In the genomic region with DNA sequence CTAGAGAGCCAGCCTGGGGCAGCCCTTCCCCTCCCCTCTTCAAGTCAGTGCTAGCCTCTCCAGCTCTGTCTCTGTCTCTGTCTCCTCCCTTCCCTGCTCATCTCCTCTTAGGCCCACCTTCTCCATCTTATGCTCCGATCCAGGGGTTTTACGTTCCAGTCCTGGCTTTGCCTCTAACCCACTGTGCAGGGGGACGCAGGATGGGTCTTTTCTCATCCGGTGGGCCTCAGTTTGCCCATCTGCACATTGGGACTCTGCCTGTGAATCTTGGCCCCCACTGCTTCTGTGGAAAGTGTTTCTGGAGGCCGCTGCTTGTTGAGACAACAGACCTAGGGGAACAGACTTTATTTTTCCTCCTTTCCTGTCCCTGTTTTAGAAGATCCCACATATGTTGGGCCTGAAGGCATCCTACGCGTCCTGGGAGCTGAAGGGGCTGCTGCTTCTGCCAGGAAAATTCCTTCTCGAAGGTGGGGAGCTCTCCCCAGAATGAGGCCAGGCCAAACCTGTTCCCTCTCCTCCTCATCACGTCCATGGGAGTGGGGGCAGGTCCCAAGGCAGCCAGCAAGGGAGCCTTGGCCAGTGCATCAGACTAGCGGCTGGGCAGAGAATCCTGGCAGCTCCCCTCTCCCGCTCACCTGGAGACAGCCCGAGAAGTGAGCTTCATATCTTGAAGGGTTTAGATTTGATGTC, we compare ENCODE assay signal across 2 cellular contexts.
TF ChIP-seq lines count a peak whose summit lies in the region.

No MANE protein-coding gene starts in this region.

TF ChIP-seq in HCT116, 20 proteins besides CTCF, POLR2A, EP300 and RAD21:
- TF ChIP-seq, protein P1, sequence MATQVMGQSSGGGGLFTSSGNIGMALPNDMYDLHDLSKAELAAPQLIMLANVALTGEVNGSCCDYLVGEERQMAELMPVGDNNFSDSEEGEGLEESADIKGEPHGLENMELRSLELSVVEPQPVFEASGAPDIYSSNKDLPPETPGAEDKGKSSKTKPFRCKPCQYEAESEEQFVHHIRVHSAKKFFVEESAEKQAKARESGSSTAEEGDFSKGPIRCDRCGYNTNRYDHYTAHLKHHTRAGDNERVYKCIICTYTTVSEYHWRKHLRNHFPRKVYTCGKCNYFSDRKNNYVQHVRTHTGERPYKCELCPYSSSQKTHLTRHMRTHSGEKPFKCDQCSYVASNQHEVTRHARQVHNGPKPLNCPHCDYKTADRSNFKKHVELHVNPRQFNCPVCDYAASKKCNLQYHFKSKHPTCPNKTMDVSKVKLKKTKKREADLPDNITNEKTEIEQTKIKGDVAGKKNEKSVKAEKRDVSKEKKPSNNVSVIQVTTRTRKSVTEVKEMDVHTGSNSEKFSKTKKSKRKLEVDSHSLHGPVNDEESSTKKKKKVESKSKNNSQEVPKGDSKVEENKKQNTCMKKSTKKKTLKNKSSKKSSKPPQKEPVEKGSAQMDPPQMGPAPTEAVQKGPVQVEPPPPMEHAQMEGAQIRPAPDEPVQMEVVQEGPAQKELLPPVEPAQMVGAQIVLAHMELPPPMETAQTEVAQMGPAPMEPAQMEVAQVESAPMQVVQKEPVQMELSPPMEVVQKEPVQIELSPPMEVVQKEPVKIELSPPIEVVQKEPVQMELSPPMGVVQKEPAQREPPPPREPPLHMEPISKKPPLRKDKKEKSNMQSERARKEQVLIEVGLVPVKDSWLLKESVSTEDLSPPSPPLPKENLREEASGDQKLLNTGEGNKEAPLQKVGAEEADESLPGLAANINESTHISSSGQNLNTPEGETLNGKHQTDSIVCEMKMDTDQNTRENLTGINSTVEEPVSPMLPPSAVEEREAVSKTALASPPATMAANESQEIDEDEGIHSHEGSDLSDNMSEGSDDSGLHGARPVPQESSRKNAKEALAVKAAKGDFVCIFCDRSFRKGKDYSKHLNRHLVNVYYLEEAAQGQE (IDR thresholded peaks at IDR 0.05; ENCODE audit: low read depth), result no peak
- TF ChIP-seq ZNF274 (IDR thresholded peaks at IDR 0.05; ENCODE audit: low read depth, low read length), result no peak
- TF ChIP-seq, protein P2, sequence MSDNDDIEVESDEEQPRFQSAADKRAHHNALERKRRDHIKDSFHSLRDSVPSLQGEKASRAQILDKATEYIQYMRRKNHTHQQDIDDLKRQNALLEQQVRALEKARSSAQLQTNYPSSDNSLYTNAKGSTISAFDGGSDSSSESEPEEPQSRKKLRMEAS (IDR thresholded peaks at IDR 0.05), result no peak
- no peak for TF ChIP-seq TCF7L2 (IDR thresholded peaks at IDR 0.05; ENCODE audit: borderline replicate concordance, extremely low read depth, insufficient read depth, insufficient read length)
- no peak for TF ChIP-seq CBX3 (IDR thresholded peaks at IDR 0.05; ENCODE audit: low read depth)
- TF ChIP-seq EZH2phosphoT487 (IDR thresholded peaks at IDR 0.05; ENCODE audit: borderline replicate concordance), result no peak
- TF ChIP-seq YY1 (IDR thresholded peaks at IDR 0.05; ENCODE audit: extremely low read depth, insufficient replicate concordance, low read depth, low read length), result no peak
- TF ChIP-seq POLR2AphosphoS5 (IDR thresholded peaks at IDR 0.05; ENCODE audit: low read depth, low read length), result no peak
- no peak for TF ChIP-seq SRF (IDR thresholded peaks at IDR 0.05; ENCODE audit: low read depth)
- TF ChIP-seq JUND (IDR thresholded peaks at IDR 0.05), result no peak
- TF ChIP-seq SP1 (IDR thresholded peaks at IDR 0.05; ENCODE audit: low read depth), result no peak
- no peak for TF ChIP-seq EGR1 (IDR thresholded peaks at IDR 0.05; ENCODE audit: low read depth)
- TF ChIP-seq ELF1 (IDR thresholded peaks at IDR 0.05; ENCODE audit: borderline replicate concordance, low read depth), result no peak
- TF ChIP-seq, protein P3, sequence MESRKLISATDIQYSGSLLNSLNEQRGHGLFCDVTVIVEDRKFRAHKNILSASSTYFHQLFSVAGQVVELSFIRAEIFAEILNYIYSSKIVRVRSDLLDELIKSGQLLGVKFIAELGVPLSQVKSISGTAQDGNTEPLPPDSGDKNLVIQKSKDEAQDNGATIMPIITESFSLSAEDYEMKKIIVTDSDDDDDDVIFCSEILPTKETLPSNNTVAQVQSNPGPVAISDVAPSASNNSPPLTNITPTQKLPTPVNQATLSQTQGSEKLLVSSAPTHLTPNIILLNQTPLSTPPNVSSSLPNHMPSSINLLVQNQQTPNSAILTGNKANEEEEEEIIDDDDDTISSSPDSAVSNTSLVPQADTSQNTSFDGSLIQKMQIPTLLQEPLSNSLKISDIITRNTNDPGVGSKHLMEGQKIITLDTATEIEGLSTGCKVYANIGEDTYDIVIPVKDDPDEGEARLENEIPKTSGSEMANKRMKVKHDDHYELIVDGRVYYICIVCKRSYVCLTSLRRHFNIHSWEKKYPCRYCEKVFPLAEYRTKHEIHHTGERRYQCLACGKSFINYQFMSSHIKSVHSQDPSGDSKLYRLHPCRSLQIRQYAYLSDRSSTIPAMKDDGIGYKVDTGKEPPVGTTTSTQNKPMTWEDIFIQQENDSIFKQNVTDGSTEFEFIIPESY (IDR thresholded peaks at IDR 0.05; ENCODE audit: extremely low read depth, insufficient replicate concordance, low read length), result no peak
- no peak for TF ChIP-seq FOSL1 (IDR thresholded peaks at IDR 0.05; ENCODE audit: low read depth)
- no peak for TF ChIP-seq ZFX (IDR thresholded peaks at IDR 0.05)
- no peak for TF ChIP-seq CEBPB (IDR thresholded peaks at IDR 0.05; ENCODE audit: low read depth)
- TF ChIP-seq, protein P4, sequence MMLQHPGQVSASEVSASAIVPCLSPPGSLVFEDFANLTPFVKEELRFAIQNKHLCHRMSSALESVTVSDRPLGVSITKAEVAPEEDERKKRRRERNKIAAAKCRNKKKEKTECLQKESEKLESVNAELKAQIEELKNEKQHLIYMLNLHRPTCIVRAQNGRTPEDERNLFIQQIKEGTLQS (IDR thresholded peaks at IDR 0.05), result no peak
- no peak for TF ChIP-seq EZH2 (IDR thresholded peaks at IDR 0.05)

TF ChIP-seq in K562, 482 proteins besides CTCF, POLR2A, EP300 and RAD21 (continued from another document):
- TF ChIP-seq EP400 (IDR thresholded peaks at IDR 0.05) (no peak), ZNF140 (CRISPR knock-in tag; IDR thresholded peaks at IDR 0.05) (no peak), FIP1L1 (IDR thresholded peaks at IDR 0.05; ENCODE audit: low read depth, low read length, poor library complexity, severe bottlenecking) (no peak), BRCA1 (IDR thresholded peaks at IDR 0.05) (no peak), BRCA1 (CRISPR knock-in tag; IDR thresholded peaks at IDR 0.05) (no peak)
